In genomic region chr3:33826206-33826605, GRCh38 we compare ENCODE assay signal across 13 cellular contexts.
"Had no signal": no experiment of that assay in that cellular context is flagged by ENCODE, and none has a peak within 500 bp of the region (broad histone marks: within the 10 kb centered on the region; RNA-seq: fewer than 3 reads in every experiment).

No MANE protein-coding gene starts in this region.

- H3K4me3 ChIP-seq: heart right ventricle, lower lobe of right lung, tibial artery had no signal

- H3K27ac Mint-ChIP-seq: activated naive CD4-positive, alpha-beta T cell treated with anti-CD3 and anti-CD28 coated beads, Interleukin-2, amount 10 ng/mL, durations not matched to agents 7 days and 5 days; activated T-helper 17 cell treated with anti-CD3 and anti-CD28 coated beads, Interleukin-2, amount 50 U/mL, for 72 hours; T-helper 2 cell treated with Interferon-gamma antibody and Interleukin-4, amounts not matched to agents 5 μg/mL and 100 μg/mL, for 36 hours had no signal

- H3K4me1 Mint-ChIP-seq: activated naive CD4-positive, alpha-beta T cell treated with anti-CD3 and anti-CD28 coated beads, Interleukin-2, amount 10 ng/mL, durations not matched to agents 7 days and 5 days had no signal

- H3K9me3 Mint-ChIP-seq: activated naive CD4-positive, alpha-beta T cell treated with anti-CD3 and anti-CD28 coated beads, Interleukin-2, amount 10 ng/mL, durations not matched to agents 7 days and 5 days; activated T-helper 17 cell treated with anti-CD3 and anti-CD28 coated beads, Interleukin-2, amount 50 U/mL, for 72 hours; T-helper 2 cell treated with Interferon-gamma antibody and Interleukin-4, amounts not matched to agents 5 μg/mL and 100 μg/mL, for 36 hours had no signal

- ATAC-seq: activated T-helper 17 cell treated with anti-CD3 and anti-CD28 coated beads, Interleukin-2, amount 50 U/mL, for 72 hours; heart right ventricle; left colon; lower lobe of right lung had no signal

- H3K4me3 Mint-ChIP-seq: activated naive CD4-positive, alpha-beta T cell treated with anti-CD3 and anti-CD28 coated beads, Interleukin-2, amount 10 ng/mL, durations not matched to agents 7 days and 5 days; activated T-helper 17 cell treated with anti-CD3 and anti-CD28 coated beads, Interleukin-2, amount 50 U/mL, for 72 hours; T-helper 2 cell treated with Interferon-gamma antibody and Interleukin-4, amounts not matched to agents 5 μg/mL and 100 μg/mL, for 36 hours had no signal

- DNase-seq: activated CD4-positive, alpha-beta T cell treated with anti-CD3 and anti-CD28 coated beads, Interleukin-2, amount 50 U/mL, for 1 hour; activated CD4-positive, CD25-positive, alpha-beta regulatory T cell; activated naive CD4-positive, alpha-beta T cell treated with anti-CD3 and anti-CD28 coated beads, Interleukin-2, amount 10 ng/mL, durations not matched to agents 7 days and 5 days; activated T-cell treated with anti-CD3 and anti-CD28 coated beads for 4 hours; heart right ventricle; left colon; lower lobe of right lung; stimulated activated CD4-positive, alpha-beta T cell treated with anti-CD3 and anti-CD28 coated beads, Interleukin-4, amount 100 ng/mL, for 1 hour; stimulated activated naive CD4-positive, alpha-beta T cell; SW 1271; tibial artery had no signal

- H3K27me3 Mint-ChIP-seq: activated naive CD4-positive, alpha-beta T cell treated with anti-CD3 and anti-CD28 coated beads, Interleukin-2, amount 10 ng/mL, durations not matched to agents 7 days and 5 days; activated T-helper 17 cell treated with anti-CD3 and anti-CD28 coated beads, Interleukin-2, amount 50 U/mL, for 72 hours had no signal
